ENCODE assay signal across 1 cellular context in the genomic region with DNA sequence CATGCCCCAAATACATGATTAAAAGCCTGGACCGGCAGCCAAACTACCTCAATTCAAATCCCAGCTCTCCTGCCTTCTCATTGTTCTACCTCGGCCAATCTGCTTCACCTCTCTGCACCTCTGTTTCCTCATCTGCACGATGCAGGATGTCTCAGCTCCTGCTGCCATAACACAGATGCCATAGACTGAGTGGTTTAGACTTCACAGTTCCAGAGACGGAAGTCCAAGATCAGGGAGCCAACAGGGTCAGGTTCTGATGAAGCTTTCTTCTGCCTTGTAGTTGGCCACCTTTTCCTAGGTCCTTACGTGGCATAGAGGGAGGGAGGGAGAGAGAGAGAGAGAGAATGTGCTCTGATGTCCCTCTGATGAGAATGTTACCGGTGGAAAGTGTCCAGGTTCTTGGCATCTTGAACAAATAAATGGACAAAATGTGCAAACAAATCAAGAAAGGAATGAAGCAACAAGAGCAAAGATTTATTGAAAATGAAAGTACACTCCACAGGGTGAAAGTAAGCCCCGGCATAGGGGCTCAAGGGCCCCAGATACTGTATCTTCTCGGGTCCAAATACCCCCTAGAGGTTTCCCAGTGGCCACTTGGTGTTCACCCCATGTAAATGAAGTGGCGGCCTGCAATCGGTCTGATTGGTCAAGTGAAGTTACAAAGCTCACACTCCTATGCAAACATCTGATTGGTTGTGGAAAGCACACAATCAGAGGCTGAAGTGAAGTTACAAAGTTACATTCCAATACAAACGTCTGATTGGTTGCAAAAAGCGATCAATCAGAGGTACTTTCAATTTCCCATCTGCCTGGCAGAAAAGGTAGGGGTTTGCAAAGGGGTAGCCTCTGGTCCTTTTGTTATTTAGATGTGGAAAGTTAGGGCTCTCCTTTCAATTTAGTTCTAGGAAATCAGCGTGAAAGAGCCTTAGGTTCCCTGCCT.
A peak's percentile ranks its signal among the peaks of the same experiment; 100 is the strongest.
TF ChIP-seq lines count a peak whose summit lies in the region.

No MANE protein-coding gene starts in this region.

TF ChIP-seq in HepG2, 621 proteins besides CTCF, POLR2A, EP300 and RAD21 (continued from another document and continues in another):
- TF ChIP-seq, protein P1, sequence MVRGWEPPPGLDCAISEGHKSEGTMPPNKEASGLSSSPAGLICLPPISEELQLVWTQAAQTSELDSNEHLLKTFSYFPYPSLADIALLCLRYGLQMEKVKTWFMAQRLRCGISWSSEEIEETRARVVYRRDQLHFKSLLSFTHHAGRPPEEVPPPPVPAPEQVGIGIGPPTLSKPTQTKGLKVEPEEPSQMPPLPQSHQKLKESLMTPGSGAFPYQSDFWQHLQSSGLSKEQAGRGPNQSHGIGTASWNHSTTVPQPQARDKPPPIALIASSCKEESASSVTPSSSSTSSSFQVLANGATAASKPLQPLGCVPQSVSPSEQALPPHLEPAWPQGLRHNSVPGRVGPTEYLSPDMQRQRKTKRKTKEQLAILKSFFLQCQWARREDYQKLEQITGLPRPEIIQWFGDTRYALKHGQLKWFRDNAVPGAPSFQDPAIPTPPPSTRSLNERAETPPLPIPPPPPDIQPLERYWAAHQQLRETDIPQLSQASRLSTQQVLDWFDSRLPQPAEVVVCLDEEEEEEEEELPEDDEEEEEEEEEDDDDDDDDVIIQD (CRISPR knock-in tag; IDR thresholded peaks at IDR 0.05; ENCODE audit: low read depth) = no peak
- TF ChIP-seq, protein P2, sequence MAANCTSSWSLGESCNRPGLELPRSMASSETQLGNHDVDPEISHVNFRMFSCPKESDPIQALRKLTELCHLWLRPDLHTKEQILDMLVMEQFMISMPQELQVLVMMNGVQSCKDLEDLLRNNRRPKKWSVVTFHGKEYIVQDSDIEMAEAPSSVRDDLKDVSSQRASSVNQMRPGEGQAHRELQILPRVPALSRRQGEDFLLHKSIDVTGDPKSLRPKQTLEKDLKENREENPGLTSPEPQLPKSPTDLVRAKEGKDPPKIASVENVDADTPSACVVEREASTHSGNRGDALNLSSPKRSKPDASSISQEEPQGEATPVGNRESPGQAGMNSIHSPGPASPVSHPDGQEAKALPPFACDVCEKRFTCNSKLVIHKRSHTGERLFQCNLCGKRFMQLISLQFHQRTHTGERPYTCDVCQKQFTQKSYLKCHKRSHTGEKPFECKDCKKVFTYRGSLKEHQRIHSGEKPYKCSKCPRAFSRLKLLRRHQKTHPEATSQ (CRISPR knock-in tag; IDR thresholded peaks at IDR 0.05; ENCODE audit: borderline replicate concordance) = no peak
- TF ChIP-seq ZFP36 (IDR thresholded peaks at IDR 0.05; ENCODE audit: borderline replicate concordance, low read depth, low read length, partially characterized antibody) (no peak), RELA (CRISPR knock-in tag; IDR thresholded peaks at IDR 0.05) (no peak), NONO (IDR thresholded peaks at IDR 0.05) (no peak), NONO (CRISPR knock-in tag; conservative IDR thresholded peaks at IDR 0.05) (peak; percentile 59), SALL2 (CRISPR knock-in tag; IDR thresholded peaks at IDR 0.05) (no peak), BRF2 (CRISPR knock-in tag; IDR thresholded peaks at IDR 0.05) (no peak), MAFG (CRISPR knock-in tag; IDR thresholded peaks at IDR 0.05) (no peak), JUND (CRISPR knock-in tag; IDR thresholded peaks at IDR 0.05) (0 out of 2 replicates have a peak, but pooled peaks have one; percentile 17), PRPF4 (IDR thresholded peaks at IDR 0.05; ENCODE audit: low read depth, low read length, poor library complexity, severe bottlenecking) (no peak), ZIK1 (CRISPR knock-in tag; IDR thresholded peaks at IDR 0.05; ENCODE audit: borderline replicate concordance, low read depth) (no peak), ZFY (CRISPR knock-in tag; IDR thresholded peaks at IDR 0.05) (no peak), ZNF790 (CRISPR knock-in tag; IDR thresholded peaks at IDR 0.05; ENCODE audit: borderline replicate concordance) (no peak), FOXM1 (CRISPR knock-in tag; IDR thresholded peaks at IDR 0.05) (no peak), EEA1 (CRISPR knock-in tag; IDR thresholded peaks at IDR 0.05; ENCODE audit: borderline replicate concordance) (no peak), MYC (CRISPR knock-in tag; IDR thresholded peaks at IDR 0.05; ENCODE audit: borderline replicate concordance) (no peak), ZNF207 (IDR thresholded peaks at IDR 0.05; ENCODE audit: borderline replicate concordance) (no peak), ZNF318 (CRISPR knock-in tag; IDR thresholded peaks at IDR 0.05) (peak; percentile 68; the same call in 1 of the 2 replicates), SRSF1 (optimal IDR thresholded peaks at IDR 0.05; ENCODE audit: low read depth, low read length) (no peak)
- TF ChIP-seq, protein P3, sequence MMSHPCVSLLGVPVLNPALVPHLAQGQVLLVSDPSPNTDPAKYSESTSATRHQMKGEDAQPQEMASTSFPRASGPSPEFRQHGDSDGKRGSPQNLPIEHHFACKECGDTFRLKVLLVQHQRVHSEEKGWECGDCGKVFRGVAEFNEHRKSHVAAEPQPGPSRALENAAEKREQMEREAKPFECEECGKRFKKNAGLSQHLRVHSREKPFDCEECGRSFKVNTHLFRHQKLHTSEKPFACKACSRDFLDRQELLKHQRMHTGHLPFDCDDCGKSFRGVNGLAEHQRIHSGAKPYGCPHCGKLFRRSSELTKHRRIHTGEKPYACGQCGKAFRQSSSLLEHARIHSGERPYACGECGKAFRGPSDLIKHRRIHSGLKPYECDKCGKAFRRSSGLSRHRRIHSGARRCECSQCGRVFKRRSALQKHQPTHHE (CRISPR knock-in tag; IDR thresholded peaks at IDR 0.05; ENCODE audit: borderline replicate concordance) = no peak
- TF ChIP-seq, protein P4, sequence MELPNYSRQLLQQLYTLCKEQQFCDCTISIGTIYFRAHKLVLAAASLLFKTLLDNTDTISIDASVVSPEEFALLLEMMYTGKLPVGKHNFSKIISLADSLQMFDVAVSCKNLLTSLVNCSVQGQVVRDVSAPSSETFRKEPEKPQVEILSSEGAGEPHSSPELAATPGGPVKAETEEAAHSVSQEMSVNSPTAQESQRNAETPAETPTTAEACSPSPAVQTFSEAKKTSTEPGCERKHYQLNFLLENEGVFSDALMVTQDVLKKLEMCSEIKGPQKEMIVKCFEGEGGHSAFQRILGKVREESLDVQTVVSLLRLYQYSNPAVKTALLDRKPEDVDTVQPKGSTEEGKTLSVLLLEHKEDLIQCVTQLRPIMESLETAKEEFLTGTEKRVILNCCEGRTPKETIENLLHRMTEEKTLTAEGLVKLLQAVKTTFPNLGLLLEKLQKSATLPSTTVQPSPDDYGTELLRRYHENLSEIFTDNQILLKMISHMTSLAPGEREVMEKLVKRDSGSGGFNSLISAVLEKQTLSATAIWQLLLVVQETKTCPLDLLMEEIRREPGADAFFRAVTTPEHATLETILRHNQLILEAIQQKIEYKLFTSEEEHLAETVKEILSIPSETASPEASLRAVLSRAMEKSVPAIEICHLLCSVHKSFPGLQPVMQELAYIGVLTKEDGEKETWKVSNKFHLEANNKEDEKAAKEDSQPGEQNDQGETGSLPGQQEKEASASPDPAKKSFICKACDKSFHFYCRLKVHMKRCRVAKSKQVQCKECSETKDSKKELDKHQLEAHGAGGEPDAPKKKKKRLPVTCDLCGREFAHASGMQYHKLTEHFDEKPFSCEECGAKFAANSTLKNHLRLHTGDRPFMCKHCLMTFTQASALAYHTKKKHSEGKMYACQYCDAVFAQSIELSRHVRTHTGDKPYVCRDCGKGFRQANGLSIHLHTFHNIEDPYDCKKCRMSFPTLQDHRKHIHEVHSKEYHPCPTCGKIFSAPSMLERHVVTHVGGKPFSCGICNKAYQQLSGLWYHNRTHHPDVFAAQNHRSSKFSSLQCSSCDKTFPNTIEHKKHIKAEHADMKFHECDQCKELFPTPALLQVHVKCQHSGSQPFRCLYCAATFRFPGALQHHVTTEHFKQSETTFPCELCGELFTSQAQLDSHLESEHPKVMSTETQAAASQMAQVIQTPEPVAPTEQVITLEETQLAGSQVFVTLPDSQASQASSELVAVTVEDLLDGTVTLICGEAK (IDR thresholded peaks at IDR 0.05) = no peak
- TF ChIP-seq, protein P4 (CRISPR knock-in tag; IDR thresholded peaks at IDR 0.05) = no peak; the same call in 1 of the 2 replicates
- TF ChIP-seq, protein P5, sequence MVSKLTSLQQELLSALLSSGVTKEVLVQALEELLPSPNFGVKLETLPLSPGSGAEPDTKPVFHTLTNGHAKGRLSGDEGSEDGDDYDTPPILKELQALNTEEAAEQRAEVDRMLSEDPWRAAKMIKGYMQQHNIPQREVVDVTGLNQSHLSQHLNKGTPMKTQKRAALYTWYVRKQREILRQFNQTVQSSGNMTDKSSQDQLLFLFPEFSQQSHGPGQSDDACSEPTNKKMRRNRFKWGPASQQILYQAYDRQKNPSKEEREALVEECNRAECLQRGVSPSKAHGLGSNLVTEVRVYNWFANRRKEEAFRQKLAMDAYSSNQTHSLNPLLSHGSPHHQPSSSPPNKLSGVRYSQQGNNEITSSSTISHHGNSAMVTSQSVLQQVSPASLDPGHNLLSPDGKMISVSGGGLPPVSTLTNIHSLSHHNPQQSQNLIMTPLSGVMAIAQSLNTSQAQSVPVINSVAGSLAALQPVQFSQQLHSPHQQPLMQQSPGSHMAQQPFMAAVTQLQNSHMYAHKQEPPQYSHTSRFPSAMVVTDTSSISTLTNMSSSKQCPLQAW (CRISPR knock-in tag; IDR thresholded peaks at IDR 0.05) = peak; percentile 69
